In the genomic region with DNA sequence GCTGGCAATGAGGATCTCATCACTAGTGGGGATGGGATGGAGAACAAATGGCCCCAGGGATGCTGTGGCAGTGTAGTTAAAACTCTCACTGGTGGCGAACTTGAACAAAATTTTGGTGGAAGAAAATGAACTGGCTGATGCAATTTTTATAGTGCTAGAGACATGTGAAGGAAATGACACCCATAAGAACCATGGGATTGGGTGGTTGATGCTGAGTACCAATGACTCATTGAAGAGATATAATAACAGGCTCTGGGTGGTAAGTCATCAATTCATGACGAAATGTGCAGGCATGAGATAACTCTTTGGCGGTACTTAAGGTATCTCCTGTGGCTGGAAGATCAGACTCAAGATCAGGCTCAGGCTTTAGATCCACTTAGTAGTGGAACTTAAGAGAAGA, we compare ENCODE assay signal across 22 cellular contexts.
DNase-seq lines count a peak whose midpoint lies in the region; ATAC-seq, FAIRE-seq and TF ChIP-seq lines count a peak whose summit lies in the region.
"Had no signal": no experiment of that assay in that cellular context is flagged by ENCODE, and none has a peak within 500 bp of the region (broad histone marks: within the 10 kb centered on the region; RNA-seq: fewer than 3 reads in every experiment).

No MANE protein-coding gene starts in this region.

- no peaks in the 10 kb centered on the region for H3K9me1 ChIP-seq in IMR-90 (ENCODE audit: insufficient read depth, low read length)

- H2AFZ ChIP-seq in IMR-90 (replicated peaks; ENCODE audit: low read length, poor library complexity) (no peak overlapping the region), astrocyte (ENCODE audit: low read depth, low read length) (no peak overlapping the region)

- FAIRE-seq in astrocyte (lab: Jason Lieb, UNC), result no peak

- ATAC-seq in IMR-90 (ENCODE audit: low read depth), result peak; percentile 56; the same call in 1 of the 2 replicates
- ATAC-seq: esophagus mucosa, HCT116 had no signal

- H3K4me3 ChIP-seq in AG10803 (ENCODE audit: low read length) (no peak overlapping the region), IMR-90 (ENCODE audit: insufficient read depth, low read depth, low read length) (no peak overlapping the region), astrocyte (ENCODE audit: insufficient read depth, low read depth, low read length) (no peak overlapping the region), fibroblast of villous mesenchyme (ENCODE audit: low read depth, low read length) (no peak overlapping the region)
- H3K4me3 ChIP-seq: thoracic aorta had no signal

- H3K4me1 Mint-ChIP-seq in astrocyte (ENCODE audit: low read depth, unreplicated experiment), result no peaks in the 10 kb centered on the region
- H3K4me1 Mint-ChIP-seq: activated CD4-positive, alpha-beta T cell treated with anti-CD3 and anti-CD28 coated beads, Interleukin-2, amount 10 ng/mL, durations not matched to agents 24 days and 14 days had no signal

- H3K4me2 ChIP-seq in IMR-90 (ENCODE audit: low read depth, low read length), result no peak overlapping the region
- H3K4me2 ChIP-seq in astrocyte (ENCODE audit: low read length), result no peak overlapping the region

- 0 out of 2 replicates have a peak overlapping the region, but pooled peaks have one; percentile 59 for H3K23ac ChIP-seq in IMR-90 (ENCODE audit: low read depth, low read length)

- H3K4me3 Mint-ChIP-seq in astrocyte (ENCODE audit: unreplicated experiment), result no peak overlapping the region
- H3K4me3 Mint-ChIP-seq: activated CD4-positive, alpha-beta T cell treated with anti-CD3 and anti-CD28 coated beads, Interleukin-2, amount 10 ng/mL, durations not matched to agents 24 days and 14 days had no signal

- TF ChIP-seq CTCF in AG10803 (conservative IDR thresholded peaks at IDR 0.05; ENCODE audit: low read length) (no peak), IMR-90 (conservative IDR thresholded peaks at IDR 0.05; ENCODE audit: low read depth, low read length) (no peak), astrocyte (IDR thresholded peaks at IDR 0.05; ENCODE audit: insufficient read depth, low read depth, low read length) (no peak), fibroblast of villous mesenchyme (IDR thresholded peaks at IDR 0.05; ENCODE audit: insufficient read depth, low read depth, low read length) (no peak)

- H4K20me1 ChIP-seq in IMR-90 (ENCODE audit: insufficient read depth, low read length) (no peaks in the 10 kb centered on the region), astrocyte (ENCODE audit: insufficient read depth, low read length) (no peaks in the 10 kb centered on the region)

- no peak for TF ChIP-seq POLR2A in IMR-90 (IDR thresholded peaks at IDR 0.05; ENCODE audit: low read depth, low read length)

- no peaks in the 10 kb centered on the region for H3K9me3 Mint-ChIP-seq in astrocyte (ENCODE audit: unreplicated experiment)
- H3K9me3 Mint-ChIP-seq: activated CD4-positive, alpha-beta T cell treated with anti-CD3 and anti-CD28 coated beads, Interleukin-2, amount 10 ng/mL, durations not matched to agents 24 days and 14 days had no signal

- H3K27me3 Mint-ChIP-seq in astrocyte (ENCODE audit: low read depth, unreplicated experiment), result peaks cover 2% of the 10 kb centered on the region
- H3K27me3 Mint-ChIP-seq: activated CD4-positive, alpha-beta T cell treated with anti-CD3 and anti-CD28 coated beads, Interleukin-2, amount 10 ng/mL, durations not matched to agents 24 days and 14 days had no signal

- POLR2A ChIA-PET in IMR-90 (lab: Charles Lee; ENCODE audit: unreplicated experiment), result no interaction called here

- CTCF ChIA-PET in IMR-90 (lab: Yijun Ruan, JAX), result interaction anchor here (1.0 kb wide), 1 partner anchor 9 kb away, joined by 3 read pairs; no protein-coding TSS in a partner anchor

- peak overlapping the region; percentile 61; the same call in 1 of the 2 replicates for H2BK20ac ChIP-seq in IMR-90 (ENCODE audit: low read depth, low read length)

- WGBS in IMR-90 (ENCODE audit: extremely low coverage in 2 of 2, insufficient read length in 1 of 2), 2 experiments, result 60% methylated on average over 1 of the region's 3 CpGs; no CpG with 5 or more reads in 1 of the 2 experiments

- H2AK9ac ChIP-seq in IMR-90 (replicated peaks; ENCODE audit: low read depth, low read length, poor library complexity), result no peak overlapping the region

- H3K9me3 ChIP-seq in IMR-90 (ENCODE audit: control insufficient read depth, insufficient read depth, low read length) (no peaks in the 10 kb centered on the region), astrocyte (ENCODE audit: insufficient read depth, low read depth, low read length) (no peaks in the 10 kb centered on the region)
- H3K9me3 ChIP-seq: BE2C, thoracic aorta had no signal

- H4K8ac ChIP-seq in IMR-90 (ENCODE audit: low read depth in 2 of 2, low read length in 2 of 2), result peak overlapping the region in 1 of 2 experiments; percentile 86; a peak in 2 of 4 replicates

- H2AK5ac ChIP-seq in IMR-90 (ENCODE audit: low read depth, low read length), result no peak overlapping the region

- peak overlapping the region; percentile 84 for H3K4ac ChIP-seq in IMR-90 (ENCODE audit: low read depth, low read length)

- BruUV-seq in IMR-90 (replicated peaks; lab: Mats Ljungman, UMichigan), result no TSS peak

- no peak for TF ChIP-seq RAD21 in IMR-90 (IDR thresholded peaks at IDR 0.05; ENCODE audit: low read length)

- H3K27me3 ChIP-seq in IMR-90 (ENCODE audit: control insufficient read depth, insufficient read depth, low read length), result no peaks in the 10 kb centered on the region
- no peaks in the 10 kb centered on the region for H3K27me3 ChIP-seq in astrocyte (ENCODE audit: insufficient read depth, low read length)
- H3K27me3 ChIP-seq: BE2C had no signal

- H3K79me2 ChIP-seq in astrocyte (ENCODE audit: insufficient read depth, low read length), result no peaks in the 10 kb centered on the region

- peak overlapping the region; percentile 79 for H4K91ac ChIP-seq in IMR-90 (ENCODE audit: insufficient read depth, low read depth, low read length)

- H3K36me3 Mint-ChIP-seq in astrocyte (ENCODE audit: low read depth, unreplicated experiment), result no peaks in the 10 kb centered on the region

- DNase-seq in AG10803 (ENCODE audit: low read depth) (peak; percentile 67), IMR-90 (peak; percentile 82), astrocyte (ENCODE audit: low read depth) (peak; percentile 48), fibroblast of villous mesenchyme (ENCODE audit: low read depth) (peak; percentile 47), SKM-1 (lab: John Stamatoyannopoulos, UW; ENCODE audit: unreplicated experiment) (no peak), SKM-1 treated with dmso at 0.1 percent for 144 hours (lab: John Stamatoyannopoulos, UW; ENCODE audit: unreplicated experiment) (no peak), amniotic stem cell (lab: John Stamatoyannopoulos, UW) (no peak)
- DNase-seq in stimulated activated CD4-positive, alpha-beta T cell treated with anti-CD3 and anti-CD28 coated beads, Interleukin-12 subunit alpha, Interleukin-12 subunit beta, amount 100 ng/mL, for 4 hours, result no peak
- DNase-seq: activated CD4-positive, alpha-beta T cell treated with anti-CD3 and anti-CD28 coated beads, Interleukin-2, amount 10 ng/mL, durations not matched to agents 24 days and 14 days; activated CD8-positive, alpha-beta memory T cell treated with anti-CD3 and anti-CD28 coated beads, Interleukin-2, amount 50 U/mL, for 48 hours; activated naive CD4-positive, alpha-beta T cell treated with Interleukin-2 at 50 U/mL for 16 hours; BE2C; dermis blood vessel endothelial cell; KG1; NCI-H1694; NCI-H446 treated with DMSO at 0.1 percent for 48 hours; SHP77 treated with DMSO at 0.1 percent for 48 hours; stimulated activated CD4-positive, alpha-beta T cell treated with anti-CD3 and anti-CD28 coated beads, Interleukin-4, amount 100 ng/mL, for 4 hours; T-helper 9 cell had no signal

- H3K18ac ChIP-seq in IMR-90 (ENCODE audit: low read depth, low read length), result no peak overlapping the region

- H3K27ac Mint-ChIP-seq in astrocyte (ENCODE audit: unreplicated experiment), result no peak overlapping the region
- H3K27ac Mint-ChIP-seq: activated CD4-positive, alpha-beta T cell treated with anti-CD3 and anti-CD28 coated beads, Interleukin-2, amount 10 ng/mL, durations not matched to agents 24 days and 14 days had no signal

- dilution Hi-C loops in IMR-90 (cut with HindIII; ENCODE audit: low sequenced_read_pairs, unreplicated experiment), result no loop called here

- in situ Hi-C loops in IMR-90 (cut with MboI; ENCODE audit: low sequenced_read_pairs), result no loop called here

- H3K14ac ChIP-seq in IMR-90 (replicated peaks; ENCODE audit: low read depth, low read length), result peak overlapping the region; percentile 86

- intact Hi-C loops in IMR-90 (cut with micrococcal nuclease), result no loop called here

- H2BK120ac ChIP-seq in IMR-90 (ENCODE audit: low read depth, low read length), result peak overlapping the region; percentile 90

- H3K36me3 ChIP-seq in IMR-90 (ENCODE audit: control insufficient read depth, insufficient read depth, low read length) (no peaks in the 10 kb centered on the region), astrocyte (ENCODE audit: insufficient read depth, low read length) (no peaks in the 10 kb centered on the region)
- H3K36me3 ChIP-seq: BE2C, thoracic aorta had no signal

- no peak overlapping the region; the same call in 2 of the 3 replicates for H2BK15ac ChIP-seq in IMR-90 (ENCODE audit: low read depth, low read length)

- H3K9ac ChIP-seq in IMR-90 (ENCODE audit: low read depth, low read length) (no peak overlapping the region), astrocyte (ENCODE audit: low read length) (no peak overlapping the region)

- H2BK5ac ChIP-seq in IMR-90 (ENCODE audit: low read depth, low read length, poor library complexity, severe bottlenecking), result peak overlapping the region; percentile 37

- no peaks in the 10 kb centered on the region for H3K79me1 ChIP-seq in IMR-90 (ENCODE audit: low read depth in 1 of 2, low read length in 2 of 2)

- no peak overlapping the region for H4K5ac ChIP-seq in IMR-90 (ENCODE audit: low read depth, low read length)

- no peak overlapping the region; the same call in 1 of the 2 replicates for H3K56ac ChIP-seq in IMR-90 (ENCODE audit: extremely low read depth, insufficient read depth, low read length)

- peaks cover 1% of the 10 kb centered on the region; the same call in 1 of the 2 replicates for H3K4me1 ChIP-seq in IMR-90 (ENCODE audit: control insufficient read depth, insufficient read depth, low read length)
- no peaks in the 10 kb centered on the region for H3K4me1 ChIP-seq in astrocyte (ENCODE audit: insufficient read depth, low read length)
- H3K4me1 ChIP-seq: BE2C had no signal

- no peak overlapping the region for H3K27ac ChIP-seq in IMR-90 (ENCODE audit: insufficient read depth, low read length)
- no peak overlapping the region for H3K27ac ChIP-seq in astrocyte (ENCODE audit: low read depth, low read length)
- H3K27ac ChIP-seq: thoracic aorta had no signal

TF ChIP-seq in IMR-90, 13 proteins besides CTCF, POLR2A, EP300 and RAD21 (continues in another document):
- TF ChIP-seq MAFK (IDR thresholded peaks at IDR 0.05; ENCODE audit: low read depth, low read length) (no peak), MXI1 (IDR thresholded peaks at IDR 0.05; ENCODE audit: borderline replicate concordance, low read depth, low read length) (no peak), CHD1 (IDR thresholded peaks at IDR 0.05; ENCODE audit: low read depth, low read length) (no peak)

Comparison
In these comparisons a context has a peak if more than half of its experiments do, and no peak if none do; other contexts are left out.
1. DNase-seq: peak in AG10803 (single experiment), IMR-90 (single experiment), astrocyte (single experiment) and fibroblast of villous mesenchyme (single experiment); none in SKM-1 (single experiment), SKM-1 treated with dmso at 0.1 percent for 144 hours (single experiment), stimulated activated CD4-positive, alpha-beta T cell treated with anti-CD3 and anti-CD28 coated beads, Interleukin-12 subunit alpha, Interleukin-12 subunit beta, amount 100 ng/mL, for 4 hours (single experiment) and amniotic stem cell (single experiment).